Comparison of ENCODE assay signal across 29 cellular contexts in the genomic region with DNA sequence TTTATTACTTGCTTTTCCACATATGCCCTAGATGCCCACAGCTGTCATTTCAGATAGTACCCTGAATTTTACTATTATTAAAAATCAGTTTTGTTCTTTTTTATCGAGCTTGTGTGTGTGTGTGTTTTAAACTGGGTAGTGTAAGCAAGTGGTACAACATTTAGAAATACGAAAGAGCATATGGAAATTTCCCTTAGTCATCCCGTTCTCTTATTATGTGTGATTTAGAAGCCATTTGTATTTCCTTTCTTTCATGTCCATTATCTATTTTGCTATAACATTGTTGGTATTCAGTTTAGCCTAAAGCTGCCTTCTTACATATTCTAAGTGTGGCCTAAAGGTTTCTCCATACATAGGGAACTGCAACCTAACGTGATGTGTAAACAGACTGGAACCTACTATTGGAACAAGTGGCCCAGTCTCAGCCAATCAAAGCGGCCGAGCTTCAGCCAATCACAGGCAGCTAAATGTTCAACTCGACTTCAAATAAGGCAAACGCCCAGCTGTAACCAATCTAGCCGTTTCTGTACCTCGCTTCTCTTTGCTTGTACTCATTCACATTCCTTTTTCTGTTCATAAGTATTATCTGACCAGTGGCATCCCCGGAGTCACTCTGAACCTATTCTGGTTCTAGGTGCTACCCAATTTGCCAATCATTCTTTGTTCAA. TPM values are rescaled to one million over a fixed set of nuclear protein-coding genes. Genes with fewer than 3 reads are reported as not detected.
A peak's percentile ranks its signal among the peaks of the same experiment; 100 is the strongest.
DNase-seq lines count a peak whose midpoint lies in the region; ATAC-seq lines count a peak whose summit lies in the region.
"Had no signal": no experiment of that assay in that cellular context is flagged by ENCODE, and none has a peak within 500 bp of the region (broad histone marks: within the 10 kb centered on the region; RNA-seq: fewer than 3 reads in every experiment).

No MANE protein-coding gene starts in this region.

- no peak for ATAC-seq in HG02610 (IDR thresholded peaks at IDR 0.05; ENCODE audit: unreplicated experiment)
- ATAC-seq: activated CD8-positive, alpha-beta T cell treated with anti-CD3 and anti-CD28 coated beads for 36 hours; activated T-helper 17 cell treated with anti-CD3 and anti-CD28 coated beads, Interleukin-2, amount 50 U/mL, for 72 hours; body of pancreas; esophagus mucosa; foreskin keratinocyte; heart left ventricle; left ventricle myocardium superior; SK-N-SH treated with all-trans-retinoic acid at 6 μM for 48 hours; stimulated activated naive CD8-positive, alpha-beta T cell treated with anti-CD3 and anti-CD28 coated beads, Interleukin-15, Interleukin-2, amounts not matched to agents 100 U/mL and 50 U/mL, for 24 hours had no signal

- DNase-seq in EH (ENCODE audit: low read depth) (peak; percentile 15), HT1080 (ENCODE audit: low read depth) (peak; percentile 70), RPMI7951 (ENCODE audit: low read depth) (peak; percentile 60), myocyte (ENCODE audit: low read depth) (peak; percentile 10), SW480 (ENCODE audit: low spot score) (no peak), NCI-H2107 treated with DMSO at 0.1 percent for 48 hours (lab: John Stamatoyannopoulos, UW; ENCODE audit: unreplicated experiment) (no peak)
- DNase-seq: activated CD8-positive, alpha-beta T cell treated with anti-CD3 and anti-CD28 coated beads for 36 hours; activated naive CD4-positive, alpha-beta T cell treated with anti-CD3 and anti-CD28 coated beads, Interleukin-2, amount 10 ng/mL, durations not matched to agents 7 days and 5 days; body of pancreas; cerebellar nuclear complex; dermis blood vessel endothelial cell; foreskin keratinocyte; heart left ventricle; left ventricle myocardium superior; mesendoderm; NCI-H146; NCI-H2107; small intestine; stimulated activated CD4-positive, alpha-beta T cell treated with anti-CD3 and anti-CD28 coated beads, Interleukin-1b, Interleukin-23, amount 100 ng/mL, for 48 hours; stimulated activated naive CD8-positive, alpha-beta T cell treated with anti-CD3 and anti-CD28 coated beads, Interleukin-15, Interleukin-2, amounts not matched to agents 100 U/mL and 50 U/mL, for 24 hours; T-helper 2 cell; uterus had no signal

RNA-seq across cellular contexts. Expression of gene SYN2, which starts 14.7 kb away (rescaled TPM):
- not detected in 2 replicates for total RNA-seq in HT1080 (2014; rRNA removed; shearing (Covaris generic))
- not detected in 2 replicates for polyA plus RNA-seq in HT1080 (2015; cell fraction: cytosol; rRNA removed)
- polyA plus RNA-seq in HT1080 (2015; cell fraction: nucleus; rRNA removed): not detected in 2 replicates
- not detected in 2 replicates for total RNA-seq in RPMI7951 (2014; rRNA removed; shearing (Covaris generic))
- total RNA-seq in myocyte: not detected in 2 replicates
- not detected for polyA plus RNA-seq in myocyte (2012)
- total RNA-seq: NCI-H460, OCI-LY7 had no signal
- polyA plus RNA-seq: keratinocyte had no signal

Comparison
In these comparisons a context has a peak if more than half of its experiments do, and no peak if none do; other contexts are left out.
1. DNase-seq: peak in EH (single experiment), HT1080 (single experiment), RPMI7951 (single experiment) and myocyte (single experiment); none in SW480 (single experiment) and NCI-H2107 treated with DMSO at 0.1 percent for 48 hours (single experiment).